Comparison of ENCODE assay signal across 31 cellular contexts in genomic region chr4:39850727-39851126, GRCh38.
"Had no signal": no experiment of that assay in that cellular context is flagged by ENCODE, and none has a peak within 500 bp of the region (broad histone marks: within the 10 kb centered on the region; RNA-seq: fewer than 3 reads in every experiment).

No MANE protein-coding gene starts in this region.

- H3K4me1 Mint-ChIP-seq: mesothelial cell of epicardium, nephron, neural crest cell had no signal

- H3K4me1 ChIP-seq: lower lobe of right lung, right atrium auricular region, tibial nerve, uterus had no signal

- ATAC-seq: left cardiac atrium; left lobe of liver; left ventricle myocardium superior; lower lobe of right lung; mucosa of descending colon; naive thymus-derived CD4-positive, alpha-beta T cell; right lobe of liver; stimulated activated memory B cell treated with anti-CD40 and anti-IgM and Interleukin-4, amounts not matched to agents 10 μg/mL and 1 μg/mL and 100 μg/mL, for 72 hours; stimulated activated naive CD8-positive, alpha-beta T cell treated with anti-CD3 and anti-CD28 coated beads, Interleukin-15, amount 100 ng/mL, for 72 hours had no signal

- H3K27ac ChIP-seq: lower lobe of right lung, neutrophil, ovary, right atrium auricular region, right lobe of liver, tibial nerve, uterus had no signal

- H3K4me3 ChIP-seq: lower lobe of right lung, mucosa of descending colon, ovary, right atrium auricular region, right lobe of liver, smooth muscle cell, tibial nerve, uterus had no signal

- DNase-seq: hippocampal formation; kidney glomerular epithelial cell; left cardiac atrium; left ventricle myocardium superior; lower lobe of right lung; mammary epithelial cell; mesenchymal stem cell; mucosa of descending colon; naive thymus-derived CD4-positive, alpha-beta T cell; occipital lobe; ovary; right lobe of liver; stimulated activated CD4-positive, alpha-beta T cell treated with anti-CD3 and anti-CD28 coated beads, Interleukin-1b, Interleukin-23, amount 100 ng/mL, for 48 hours; stimulated activated CD4-positive, alpha-beta T cell treated with anti-CD3 and anti-CD28 coated beads, Interleukin-2, amount 100 ng/mL, for 48 hours; stimulated activated CD4-positive, alpha-beta T cell treated with anti-CD3 and anti-CD28 coated beads, Interleukin-4, amount 100 ng/mL, for 4 hours; stimulated activated CD8-positive, alpha-beta memory T cell treated with anti-CD3 and anti-CD28 coated beads, Interleukin-4, amount 100 ng/mL, for 48 hours; stimulated activated naive CD4-positive, alpha-beta T cell treated with Interleukin-2 at 50 U/mL for 16 hours; stimulated activated naive CD8-positive, alpha-beta T cell treated with anti-CD3 and anti-CD28 coated beads, Interleukin-15, amount 100 ng/mL, for 72 hours; substantia nigra; uterus had no signal

- H3K27me3 ChIP-seq: neutrophil, ovary, right atrium auricular region, right lobe of liver, tibial nerve, uterus had no signal

- H3K27ac Mint-ChIP-seq: nephron; progenitor cell of endocrine pancreas; stimulated activated memory B cell treated with anti-CD40 and anti-IgM and Interleukin-4, amounts not matched to agents 10 μg/mL and 1 μg/mL and 100 μg/mL, for 72 hours; type B pancreatic cell had no signal

- H3K27me3 Mint-ChIP-seq: naive thymus-derived CD4-positive, alpha-beta T cell; progenitor cell of endocrine pancreas; stimulated activated memory B cell treated with anti-CD40 and anti-IgM and Interleukin-4, amounts not matched to agents 10 μg/mL and 1 μg/mL and 100 μg/mL, for 72 hours; stimulated activated naive CD8-positive, alpha-beta T cell treated with anti-CD3 and anti-CD28 coated beads, Interleukin-15, amount 100 ng/mL, for 72 hours; type B pancreatic cell had no signal

- H3K36me3 ChIP-seq: ovary, uterus had no signal

- H3K9me3 Mint-ChIP-seq: type B pancreatic cell had no signal

- H3K4me2 ChIP-seq: smooth muscle cell had no signal

- H3K4me3 Mint-ChIP-seq: mesothelial cell of epicardium; naive thymus-derived CD4-positive, alpha-beta T cell; nephron; neural crest cell; stimulated activated memory B cell treated with anti-CD40 and anti-IgM and Interleukin-4, amounts not matched to agents 10 μg/mL and 1 μg/mL and 100 μg/mL, for 72 hours; stimulated activated naive CD8-positive, alpha-beta T cell treated with anti-CD3 and anti-CD28 coated beads, Interleukin-15, amount 100 ng/mL, for 72 hours; type B pancreatic cell had no signal

- H3K9me3 ChIP-seq: neutrophil, ovary, right lobe of liver, uterus had no signal
